ENCODE assay signal across 22 cellular contexts in genomic region chr2:230931556-230932231, GRCh38. TPM values are rescaled to one million over a fixed set of nuclear protein-coding genes. Genes with fewer than 3 reads are reported as not detected.
DNase-seq lines count a peak whose midpoint lies in the region; ATAC-seq, FAIRE-seq and TF ChIP-seq lines count a peak whose summit lies in the region.
"Had no signal": no experiment of that assay in that cellular context is flagged by ENCODE, and none has a peak within 500 bp of the region (broad histone marks: within the 10 kb centered on the region; RNA-seq: fewer than 3 reads in every experiment).

No MANE protein-coding gene starts in this region.

- no peaks in the 10 kb centered on the region for H3K27me3 ChIP-seq in right lobe of liver
- peaks cover 8 to 89% of the 10 kb centered on the region in 2 experiments for H3K27me3 ChIP-seq in HepG2 (ENCODE audit: control insufficient read depth in 1 of 2, insufficient read depth in 2 of 2, low read length in 2 of 2)
- H3K27me3 ChIP-seq in naive thymus-derived CD4-positive, alpha-beta T cell (ENCODE audit: control insufficient read depth in 2 of 2, insufficient read depth in 2 of 2, low read length in 2 of 2): no peaks in the 10 kb centered on the region
- H3K27me3 ChIP-seq: ascending aorta, BE2C, MG63, transverse colon had no signal

- DNase-seq in NCI-H1092 (lab: John Stamatoyannopoulos, UW) (peak; percentile 4), NCI-H1092 treated with DMSO at 0.1 percent for 48 hours (lab: John Stamatoyannopoulos, UW) (no peak), right lobe of liver (peak in 2 of 3 donors; percentile 41 to 51), HepG2 (ENCODE audit: low spot score) (no peak), chondrocyte (ENCODE audit: low spot score) (no peak)
- DNase-seq in naive thymus-derived CD4-positive, alpha-beta T cell: no peak
- DNase-seq: 8988T; activated CD4-positive, alpha-beta T cell treated with anti-CD3 and anti-CD28 coated beads, Interleukin-2, amount 10 ng/mL, durations not matched to agents 24 days and 14 days; BE2C; DMS153; MG63; naive B cell; NCI-H82; transverse colon had no signal

- H3K79me2 ChIP-seq in HepG2 (ENCODE audit: insufficient read depth, low read length): no peaks in the 10 kb centered on the region

- CTCF ChIA-PET in HepG2 (lab: Yijun Ruan, JAX; ENCODE audit: low intra/inter-chr PET ratio, low total read pairs): no interaction called here
- CTCF ChIA-PET in naive thymus-derived CD4-positive, alpha-beta T cell (lab: Charles Lee): no interaction called here

- H3K9me3 ChIP-seq in right lobe of liver: no peaks in the 10 kb centered on the region
- no peaks in the 10 kb centered on the region for H3K9me3 ChIP-seq in HepG2 (ENCODE audit: low read length)
- H3K9me3 ChIP-seq in naive thymus-derived CD4-positive, alpha-beta T cell (ENCODE audit: control insufficient read depth in 2 of 3, low read length in 3 of 3): no peaks in the 10 kb centered on the region
- H3K9me3 ChIP-seq: ascending aorta, BE2C, gastrocnemius medialis, MG63, transverse colon had no signal

- H3K36me3 ChIP-seq in right lobe of liver: no peaks in the 10 kb centered on the region
- H3K36me3 ChIP-seq in HepG2 (replicated peaks in 1 of 2; ENCODE audit: control insufficient read depth in 1 of 2, insufficient read depth in 2 of 2, low read length in 2 of 2): no peaks in the 10 kb centered on the region
- H3K36me3 ChIP-seq in naive thymus-derived CD4-positive, alpha-beta T cell (ENCODE audit: control insufficient read depth in 2 of 3, insufficient read depth in 3 of 3, low read length in 3 of 3): no peaks in the 10 kb centered on the region
- H3K36me3 ChIP-seq: ascending aorta, BE2C, gastrocnemius medialis, MG63, transverse colon had no signal

- BruUV-seq in HepG2 (replicated peaks; lab: Mats Ljungman, UMichigan): no TSS peak

- no peak for TF ChIP-seq RAD21 in HepG2 (CRISPR knock-in tag; IDR thresholded peaks at IDR 0.05)

- in situ Hi-C loops in HepG2 (cut with HindIII; ENCODE audit: extremely low pct_ligation_motif_present, low pct_unique_long_range_greater_than_20kb): no loop called here

- H3K27me3 Mint-ChIP-seq in naive thymus-derived CD4-positive, alpha-beta T cell: peaks cover 0 to 17% (median 8%) of the 10 kb centered on the region in 5 donors
- peaks cover 16% of the 10 kb centered on the region for H3K27me3 Mint-ChIP-seq in chondrocyte (ENCODE audit: low read depth)

- no peak overlapping the region for H2AFZ ChIP-seq in HepG2 (ENCODE audit: low read length)

- peak overlapping the region in 1 of 9 donors; percentile 11 for H3K27ac Mint-ChIP-seq in naive thymus-derived CD4-positive, alpha-beta T cell
- no peak overlapping the region for H3K27ac Mint-ChIP-seq in chondrocyte (ENCODE audit: unreplicated experiment)
- H3K27ac Mint-ChIP-seq: activated CD4-positive, alpha-beta T cell treated with anti-CD3 and anti-CD28 coated beads, Interleukin-2, amount 10 ng/mL, durations not matched to agents 24 days and 14 days had no signal

- intact Hi-C loops in right lobe of liver (cut with DNase I) (no loop called here), HepG2 (cut with micrococcal nuclease; ENCODE audit: unreplicated experiment) (no loop called here)
- intact Hi-C loops in naive thymus-derived CD4-positive, alpha-beta T cell (cut with micrococcal nuclease): no loop called here

- POLR2A ChIA-PET in HepG2 (lab: Yijun Ruan, JAX): no interaction called here
- POLR2A ChIA-PET in naive thymus-derived CD4-positive, alpha-beta T cell (lab: Charles Lee): no interaction called here

- no peak overlapping the region for H3K4me2 ChIP-seq in HepG2 (ENCODE audit: low read depth, low read length)

- H3K4me3 ChIP-seq in right lobe of liver: no peak overlapping the region
- H3K4me3 ChIP-seq in HepG2 (replicated peaks in 1 of 3; ENCODE audit: insufficient read depth in 1 of 3, low read depth in 2 of 3, low read length in 3 of 3): no peak overlapping the region
- no peak overlapping the region for H3K4me3 ChIP-seq in naive thymus-derived CD4-positive, alpha-beta T cell (ENCODE audit: low read length)
- H3K4me3 ChIP-seq: ascending aorta, gastrocnemius medialis, MG63, transverse colon had no signal

- FAIRE-seq in HepG2 (lab: Jason Lieb, UNC): no peak
- FAIRE-seq: colon, RCC 7860 had no signal

- H3K27ac ChIP-seq in right lobe of liver (no peak overlapping the region), HepG2 (ENCODE audit: extremely low read length, insufficient read depth, low read length) (no peak overlapping the region)
- no peak overlapping the region for H3K27ac ChIP-seq in naive thymus-derived CD4-positive, alpha-beta T cell (ENCODE audit: low read depth, low read length)
- H3K27ac ChIP-seq: ascending aorta, epithelial cell of prostate, gastrocnemius medialis, transverse colon had no signal

- H3K4me1 ChIP-seq in right lobe of liver (no peaks in the 10 kb centered on the region), HepG2 (ENCODE audit: insufficient read depth, low read length) (no peaks in the 10 kb centered on the region)
- no peaks in the 10 kb centered on the region for H3K4me1 ChIP-seq in naive thymus-derived CD4-positive, alpha-beta T cell (ENCODE audit: control insufficient read depth in 2 of 2, insufficient read depth in 2 of 2, low read length in 2 of 2)
- H3K4me1 ChIP-seq: ascending aorta, BE2C, gastrocnemius medialis, transverse colon had no signal

- no peak overlapping the region for H3K9ac ChIP-seq in HepG2 (ENCODE audit: insufficient read depth, low read depth, low read length)

- no peak overlapping the region for H3K4me3 Mint-ChIP-seq in naive thymus-derived CD4-positive, alpha-beta T cell
- H3K4me3 Mint-ChIP-seq in chondrocyte (ENCODE audit: unreplicated experiment): no peak overlapping the region
- H3K4me3 Mint-ChIP-seq: activated CD4-positive, alpha-beta T cell treated with anti-CD3 and anti-CD28 coated beads, Interleukin-2, amount 10 ng/mL, durations not matched to agents 24 days and 14 days; naive B cell had no signal

- no peaks in the 10 kb centered on the region; the same call in 1 of the 2 replicates for H4K20me1 ChIP-seq in HepG2 (ENCODE audit: insufficient read depth, low read length)

- peaks cover 0 to 21% (median 4%) of the 10 kb centered on the region in 7 donors for H3K4me1 Mint-ChIP-seq in naive thymus-derived CD4-positive, alpha-beta T cell
- peaks cover 8% of the 10 kb centered on the region for H3K4me1 Mint-ChIP-seq in chondrocyte (ENCODE audit: low read depth)
- H3K4me1 Mint-ChIP-seq: naive B cell had no signal

- H3K9me3 Mint-ChIP-seq in naive thymus-derived CD4-positive, alpha-beta T cell: peaks cover 0 to 15% (median 10%) of the 10 kb centered on the region in 11 donors
- H3K9me3 Mint-ChIP-seq in chondrocyte (ENCODE audit: low read depth): peaks cover 7% of the 10 kb centered on the region

- TF ChIP-seq POLR2A in right lobe of liver (IDR thresholded peaks at IDR 0.05): no peak
- TF ChIP-seq POLR2A in HepG2 (IDR thresholded peaks at IDR 0.05; ENCODE audit: insufficient read depth in 1 of 2, low read depth in 2 of 2, low read length in 2 of 2): no peak

- WGBS in right lobe of liver (ENCODE audit: insufficient coverage, low coverage, low lambda C conversion rate, missing lambda C conversion rate): 75% methylated on average over 15 of the region's 22 CpGs
- WGBS in HepG2 (ENCODE audit: low lambda C conversion rate): 50% methylated on average over 19 of the region's 22 CpGs

- ATAC-seq in right lobe of liver (peak in 1 of 4 donors; percentile 7), HepG2 (no peak), HG03457 (IDR thresholded peaks at IDR 0.05; ENCODE audit: unreplicated experiment) (no peak), GM19351 (IDR thresholded peaks at IDR 0.05; ENCODE audit: unreplicated experiment) (no peak)
- ATAC-seq in naive thymus-derived CD4-positive, alpha-beta T cell: peak; percentile 22

- TF ChIP-seq EP300 in HepG2 (IDR thresholded peaks at IDR 0.05; ENCODE audit: low read depth in 2 of 2, low read length in 2 of 2) (no peak), HepG2 (CRISPR knock-in tag; IDR thresholded peaks at IDR 0.05; ENCODE audit: borderline replicate concordance) (no peak)

- H3K36me3 Mint-ChIP-seq in naive thymus-derived CD4-positive, alpha-beta T cell: peaks cover 0 to 8% (median 0%) of the 10 kb centered on the region in 5 donors
- no peaks in the 10 kb centered on the region for H3K36me3 Mint-ChIP-seq in chondrocyte (ENCODE audit: low read depth)

- no peak for TF ChIP-seq CTCF in right lobe of liver (IDR thresholded peaks at IDR 0.05)
- no peak for TF ChIP-seq CTCF in HepG2 (CRISPR knock-in tag; IDR thresholded peaks at IDR 0.05)
- no peak for TF ChIP-seq CTCF in chondrocyte (IDR thresholded peaks at IDR 0.05)

TF ChIP-seq in HepG2, 621 proteins besides CTCF, POLR2A, EP300 and RAD21 (continues in another document):
- TF ChIP-seq ZNF263 (CRISPR knock-in tag; IDR thresholded peaks at IDR 0.05) (no peak), MLLT10 (CRISPR knock-in tag; IDR thresholded peaks at IDR 0.05) (no peak)

RNA-seq across cellular contexts. Expression of gene GPR55, which starts 6.7 kb away (rescaled TPM):
- under 1 TPM in 3 of 6 experiments, not detected in 3; 0.06 to 0.12 (median 0.07) TPM for total RNA-seq in right lobe of liver
- not detected in 2 replicates for total RNA-seq in HepG2 (2016; rRNA removed; fragmentation: Illumina TruSeq; extraction: Trizol)
- total RNA-seq in HepG2 (2016; cell fraction: cytosol; rRNA removed; fragmentation: Illumina TruSeq; extraction: Trizol; ENCODE audit: low read depth): not detected in 2 replicates
- total RNA-seq in HepG2 (2016; cell fraction: insoluble cytoplasmic fraction; rRNA removed; fragmentation: Illumina TruSeq; extraction: Trizol): 0.04 TPM in 1 of 2 replicates, not detected in the other
- not detected in 2 replicates for total RNA-seq in HepG2 (2016; cell fraction: membrane; rRNA removed; fragmentation: Illumina TruSeq; extraction: Trizol)
- total RNA-seq in HepG2 (2016; cell fraction: nucleus; rRNA removed; fragmentation: Illumina TruSeq; extraction: Trizol): not detected in 2 replicates
- not detected in 2 replicates for polyA plus RNA-seq in HepG2 (2011; rRNA removed)
- polyA plus RNA-seq in HepG2 (2011; cell fraction: cytosol; rRNA removed): 0.04 TPM in 1 of 2 replicates, not detected in the other
- 0.05 and 0.06 TPM in 2 replicates for polyA plus RNA-seq in HepG2 (2011; cell fraction: nucleus; rRNA removed)
- polyA plus RNA-seq in HepG2 (2012): not detected in 2 replicates
- not detected in 2 replicates for polyA plus RNA-seq in HepG2 (2016; cell fraction: cytosol; fragmentation: Illumina TruSeq; extraction: Trizol; ENCODE audit: low read depth)
- not detected in 2 replicates for polyA plus RNA-seq in HepG2 (2016; cell fraction: insoluble cytoplasmic fraction; fragmentation: Illumina TruSeq; extraction: Trizol; ENCODE audit: low read depth)
- not detected in 2 replicates for polyA plus RNA-seq in HepG2 (2016; cell fraction: membrane; fragmentation: Illumina TruSeq; extraction: Trizol; ENCODE audit: low read depth)
- 0.18 TPM in 1 of 2 replicates, not detected in the other for polyA plus RNA-seq in HepG2 (2016; cell fraction: nucleus; fragmentation: Illumina TruSeq; extraction: Trizol; ENCODE audit: insufficient read depth, low read depth)
- polyA minus RNA-seq in HepG2 (2011; rRNA and poly(A)+ RNA removed; ENCODE audit: low replicate concordance): 0.09 and 0.14 TPM in 2 replicates
- polyA minus RNA-seq in HepG2 (2011; cell fraction: cytosol; rRNA and poly(A)+ RNA removed): not detected in 2 replicates
- not detected in 2 replicates for polyA minus RNA-seq in HepG2 (2011; cell fraction: nucleus; rRNA and poly(A)+ RNA removed)
- total RNA-seq in naive thymus-derived CD4-positive, alpha-beta T cell: 1 to 10 TPM; 1.3 to 8.8 (median 2.5) TPM
- 1 to 10 TPM; 1.4 to 1.5 TPM for polyA plus RNA-seq in naive thymus-derived CD4-positive, alpha-beta T cell
- not detected in 3 replicates for total RNA-seq in chondrocyte
- total RNA-seq: ascending aorta, gastrocnemius medialis, progenitor cell of endocrine pancreas had no signal

Comparison
In these comparisons a context has a peak if more than half of its experiments do, and no peak if none do; other contexts are left out.
1. DNase-seq: peak in NCI-H1092 (single experiment) and right lobe of liver (2 of 3); none in NCI-H1092 treated with DMSO at 0.1 percent for 48 hours (single experiment), HepG2 (single experiment), naive thymus-derived CD4-positive, alpha-beta T cell (0 of 9) and chondrocyte (single experiment).